ENCODE assay signal across 8 cellular contexts in the genomic region with DNA sequence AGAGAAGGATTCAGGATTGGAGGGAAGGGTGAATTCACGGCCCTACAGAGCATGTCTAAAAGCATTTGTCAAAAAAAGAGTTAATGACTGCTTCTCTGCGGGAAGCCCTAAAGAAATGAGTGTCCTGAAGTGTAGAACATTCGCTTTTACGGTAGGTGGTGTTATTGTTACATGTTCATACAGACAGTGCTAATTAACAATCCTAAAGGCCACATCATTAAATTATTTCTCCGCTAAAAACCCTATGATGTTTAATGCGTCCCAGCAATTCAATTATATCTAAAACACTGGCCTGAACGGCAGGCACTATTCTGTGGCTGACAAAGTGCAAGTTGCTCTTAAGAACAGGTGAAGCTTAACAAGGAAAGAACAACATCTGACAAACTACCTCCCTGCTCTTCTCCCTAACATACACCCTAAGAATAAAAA.
DNase-seq lines count a peak whose midpoint lies in the region; ATAC-seq and TF ChIP-seq lines count a peak whose summit lies in the region.

No MANE protein-coding gene starts in this region.

- DNase-seq in ELR (ENCODE audit: low read depth) = peak; percentile 17
- DNase-seq in OCI-M1 (lab: John Stamatoyannopoulos, UW) = peak; percentile 67
- peak; percentile 41 to 57 for DNase-seq in fibroblast of lung (ENCODE audit: low read depth in 2 of 2)
- peak; percentile 81 for DNase-seq in pons (ENCODE audit: low spot score)
- no peak for DNase-seq in posterior vena cava (ENCODE audit: low spot score)
- no peak for DNase-seq in glutamatergic neuron

- no peaks in the 10 kb centered on the region for H3K27me3 Mint-ChIP-seq in glutamatergic neuron (ENCODE audit: unreplicated experiment)

- H3K36me3 ChIP-seq in fibroblast of lung (ENCODE audit: control insufficient read depth, insufficient read depth, low read length) = no peaks in the 10 kb centered on the region

- H3K9me3 Mint-ChIP-seq in glutamatergic neuron (ENCODE audit: unreplicated experiment) = peaks cover 10% of the 10 kb centered on the region

- no peak overlapping the region for H3K27ac ChIP-seq in fibroblast of lung (ENCODE audit: insufficient read depth, low read length)

- H3K79me2 ChIP-seq in fibroblast of lung (ENCODE audit: control insufficient read depth, insufficient read depth, low read length) = no peaks in the 10 kb centered on the region

- intact Hi-C loops in posterior vena cava (cut with DNase I) = loop anchor here in 1 of 2 donors (5.0 to 10.0 kb wide), 3 partner anchors 485 to 885 kb away; no protein-coding TSS in a partner anchor

- no peak overlapping the region for H3K4me3 Mint-ChIP-seq in glutamatergic neuron (ENCODE audit: unreplicated experiment)

- no peaks in the 10 kb centered on the region for H4K20me1 ChIP-seq in fibroblast of lung (ENCODE audit: control insufficient read depth, extremely low read depth, insufficient read depth, low read length)

- peaks cover 25% of the 10 kb centered on the region for H3K36me3 Mint-ChIP-seq in glutamatergic neuron (ENCODE audit: unreplicated experiment)

- TF ChIP-seq CTCF in fibroblast of lung (conservative IDR thresholded peaks at IDR 0.05 in 1 of 2, IDR thresholded peaks at IDR 0.05 in 1 of 2; ENCODE audit: low read depth in 1 of 2, low read length in 2 of 2) = peak; percentile 23 to 48
- TF ChIP-seq CTCF in glutamatergic neuron (IDR thresholded peaks at IDR 0.05; ENCODE audit: partially characterized antibody, unreplicated experiment) = no peak

- ATAC-seq in GM18511 (IDR thresholded peaks at IDR 0.05; ENCODE audit: unreplicated experiment) (no peak), GM19452 (IDR thresholded peaks at IDR 0.05; ENCODE audit: unreplicated experiment) (no peak)

- no peaks in the 10 kb centered on the region for H3K9me3 ChIP-seq in fibroblast of lung (ENCODE audit: control insufficient read depth, insufficient read depth, low read depth, low read length)

- no peaks in the 10 kb centered on the region for H3K27me3 ChIP-seq in fibroblast of lung (ENCODE audit: control insufficient read depth, insufficient read depth, low read length)

- H3K4me2 ChIP-seq in fibroblast of lung (ENCODE audit: extremely low read depth, insufficient read depth, low read length) = no peak overlapping the region

- H3K4me1 ChIP-seq in fibroblast of lung (ENCODE audit: control insufficient read depth, extremely low read depth, insufficient read depth, low read length) = peaks cover 5% of the 10 kb centered on the region

- H3K4me3 ChIP-seq in fibroblast of lung (replicated peaks in 1 of 4; ENCODE audit: control extremely low read depth in 1 of 4, insufficient read depth in 1 of 4, low read depth in 3 of 4, low read length in 4 of 4) = no peak overlapping the region

- no peak overlapping the region for H3K9ac ChIP-seq in fibroblast of lung (ENCODE audit: insufficient read depth, low read length)

- peaks cover 10% of the 10 kb centered on the region for H3K4me1 Mint-ChIP-seq in glutamatergic neuron (ENCODE audit: low read depth, unreplicated experiment)

- H2AFZ ChIP-seq in fibroblast of lung (ENCODE audit: low read length) = no peak overlapping the region

- H3K27ac Mint-ChIP-seq in glutamatergic neuron (ENCODE audit: unreplicated experiment) = no peak overlapping the region

Comparison
In these comparisons a context has a peak if more than half of its experiments do, and no peak if none do; other contexts are left out.
1. DNase-seq: peak in ELR (single experiment), OCI-M1 (single experiment), fibroblast of lung (2 of 2) and pons (single experiment); none in posterior vena cava (single experiment) and glutamatergic neuron (single experiment).